ENCODE assay signal across 15 cellular contexts in genomic region chr1:7491818-7492173, GRCh38.
DNase-seq lines count a peak whose midpoint lies in the region; ATAC-seq and TF ChIP-seq lines count a peak whose summit lies in the region.
"Had no signal": no experiment of that assay in that cellular context is flagged by ENCODE, and none has a peak within 500 bp of the region (broad histone marks: within the 10 kb centered on the region; RNA-seq: fewer than 3 reads in every experiment).

No MANE protein-coding gene starts in this region.

- H3K9me3 ChIP-seq in right atrium auricular region (no peaks in the 10 kb centered on the region), esophagus (ENCODE audit: control insufficient read depth in 2 of 2, insufficient read depth in 1 of 2, low read depth in 1 of 2, low read length in 1 of 2) (no peaks in the 10 kb centered on the region), muscle layer of colon (ENCODE audit: low read length) (no peaks in the 10 kb centered on the region), vagina (no peaks in the 10 kb centered on the region)

- no peak overlapping the region for H3K4me3 ChIP-seq in right atrium auricular region
- H3K4me3 ChIP-seq in esophagus (ENCODE audit: low read depth in 1 of 2, low read length in 2 of 2) = no peak overlapping the region
- no peak overlapping the region for H3K4me3 ChIP-seq in muscle layer of colon (ENCODE audit: low read depth in 1 of 2, low read length in 2 of 2)
- H3K4me3 ChIP-seq in vagina = no peak overlapping the region
- H3K4me3 ChIP-seq: GM12878 had no signal

- ATAC-seq in left ventricle myocardium superior = peak; percentile 17
- ATAC-seq: GM12878; naive thymus-derived CD4-positive, alpha-beta T cell; stimulated activated naive CD8-positive, alpha-beta T cell treated with anti-CD3 and anti-CD28 coated beads, Interleukin-15, Interleukin-2, amounts not matched to agents 100 U/mL and 50 U/mL, for 24 hours had no signal

- H3K4me1 ChIP-seq in right atrium auricular region (peaks cover 0 to 13% of the 10 kb centered on the region in 2 donors), esophagus (ENCODE audit: control insufficient read depth in 2 of 2, insufficient read depth in 2 of 2, low read length in 1 of 2) (peaks cover 0 to 10% of the 10 kb centered on the region in 2 donors), muscle layer of colon (ENCODE audit: insufficient read depth, low read length) (peaks cover 16% of the 10 kb centered on the region), vagina (peaks cover 17% of the 10 kb centered on the region)

- DNase-seq in left ventricle myocardium superior (no peak), right atrium auricular region (ENCODE audit: low spot score) (no peak), vagina (ENCODE audit: extremely low spot score in 2 of 2) (no peak), activated gamma-delta T cell (lab: John Stamatoyannopoulos, UW) (no peak), nucleus accumbens (lab: John Stamatoyannopoulos, UW) (no peak)
- no peak for DNase-seq in activated naive CD4-positive, alpha-beta T cell treated with anti-CD3 and anti-CD28 coated beads, Interleukin-2, amount 50 U/mL, for 16 hours
- DNase-seq: activated CD8-positive, alpha-beta memory T cell treated with anti-CD3 and anti-CD28 coated beads, Interleukin-2, amount 50 U/mL, for 4 hours; KG1; naive thymus-derived CD4-positive, alpha-beta T cell; OCI-M1; stimulated activated naive CD8-positive, alpha-beta T cell treated with anti-CD3 and anti-CD28 coated beads, Interleukin-15, Interleukin-2, amounts not matched to agents 100 U/mL and 50 U/mL, for 24 hours; T-helper 9 cell had no signal

- TF ChIP-seq CTCF in right atrium auricular region (IDR thresholded peaks at IDR 0.05) (no peak), vagina (IDR thresholded peaks at IDR 0.05) (no peak)

- H3K27me3 ChIP-seq in right atrium auricular region (no peaks in the 10 kb centered on the region), esophagus (ENCODE audit: control insufficient read depth in 1 of 2, insufficient read depth in 2 of 2, low read length in 2 of 2) (no peaks in the 10 kb centered on the region), muscle layer of colon (ENCODE audit: control insufficient read depth in 1 of 2, insufficient read depth in 2 of 2, low read length in 2 of 2) (peaks cover 0 to 3% of the 10 kb centered on the region in 2 donors), vagina (no peaks in the 10 kb centered on the region)

- intact Hi-C loops in left ventricle myocardium superior (cut with micrococcal nuclease) (no loop called here), vagina (cut with DNase I) (no loop called here)

- H3K9ac ChIP-seq in muscle layer of colon (ENCODE audit: low read length) = no peak overlapping the region

- H3K36me3 ChIP-seq in right atrium auricular region = no peaks in the 10 kb centered on the region
- H3K36me3 ChIP-seq in esophagus (ENCODE audit: control insufficient read depth in 2 of 2, insufficient read depth in 2 of 2, low read length in 1 of 2) = no peaks in the 10 kb centered on the region
- no peaks in the 10 kb centered on the region for H3K36me3 ChIP-seq in muscle layer of colon (ENCODE audit: insufficient read depth, low read length)
- H3K36me3 ChIP-seq in vagina = no peaks in the 10 kb centered on the region

- H3K27ac ChIP-seq in right atrium auricular region (peak overlapping the region in 1 of 2 donors; percentile 37), esophagus (ENCODE audit: low read depth in 2 of 2, low read length in 1 of 2) (peak overlapping the region; percentile 0 to 47), muscle layer of colon (ENCODE audit: low read depth, low read length) (peak overlapping the region; percentile 23), vagina (peak overlapping the region; percentile 58)

- no peak for TF ChIP-seq POLR2A in vagina (IDR thresholded peaks at IDR 0.05)

- WGBS in esophagus, 2 donors = 18% methylated on average over 7 of the region's 7 CpGs
